In the genomic region with DNA sequence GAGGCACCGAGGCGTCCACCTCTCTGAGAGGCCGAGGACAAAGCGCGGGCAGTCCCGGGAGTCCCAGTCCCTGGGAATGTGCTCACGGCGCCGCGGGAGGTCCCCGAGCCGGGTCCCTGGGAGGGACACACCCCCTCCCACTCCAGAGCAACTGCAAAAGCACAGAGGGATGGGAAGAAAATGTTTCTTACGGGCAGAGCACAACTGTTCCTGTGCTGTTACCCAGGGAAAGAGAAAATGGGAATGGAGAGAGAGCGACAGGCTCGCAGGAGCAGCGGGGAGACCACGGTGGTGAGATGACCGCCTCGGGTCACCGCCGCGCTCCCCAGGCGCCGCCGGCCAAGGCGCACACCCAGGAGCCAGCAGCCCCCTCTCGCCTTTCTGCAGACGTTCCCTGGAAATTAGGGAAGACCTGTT, we compare ENCODE assay signal across 8 cellular contexts. TPM values are rescaled to one million over a fixed set of nuclear protein-coding genes. Genes with fewer than 3 reads are reported as not detected.
DNase-seq lines count a peak whose midpoint lies in the region; FAIRE-seq and TF ChIP-seq lines count a peak whose summit lies in the region.

No MANE protein-coding gene starts in this region.

- H3K9me2 ChIP-seq in Loucy (replicated peaks; ENCODE audit: low read depth, low read length): no peaks in the 10 kb centered on the region

- no peak overlapping the region for H3K23ac ChIP-seq in mesenchymal stem cell (ENCODE audit: low read length in 2 of 2)

- H3K9me3 ChIP-seq in Loucy (ENCODE audit: insufficient read depth, low read depth, low read length) (no peaks in the 10 kb centered on the region), mesenchymal stem cell (ENCODE audit: control insufficient read depth, low read length) (no peaks in the 10 kb centered on the region)

- no peak overlapping the region for H3K27ac ChIP-seq in mesenchymal stem cell (ENCODE audit: low read length, poor library complexity, severe bottlenecking)

- H2AK5ac ChIP-seq in mesenchymal stem cell (ENCODE audit: low read length, severe bottlenecking): no peak overlapping the region

- no peak overlapping the region for H3K4ac ChIP-seq in mesenchymal stem cell (ENCODE audit: low read depth in 1 of 2, low read length in 2 of 2)

- H4K91ac ChIP-seq in mesenchymal stem cell (ENCODE audit: low read length): no peak overlapping the region

- no peaks in the 10 kb centered on the region for H3F3A ChIP-seq in Loucy (ENCODE audit: low read depth)

- H3K9ac ChIP-seq in Loucy (ENCODE audit: low read depth, low read length, poor library complexity, severe bottlenecking): peak overlapping the region; percentile 72
- H3K9ac ChIP-seq in mesenchymal stem cell (ENCODE audit: low read length): no peak overlapping the region

- H2AFZ ChIP-seq in Loucy (ENCODE audit: low read length): peak overlapping the region; percentile 88
- H2AFZ ChIP-seq in mesenchymal stem cell (ENCODE audit: low read depth, low read length): peak overlapping the region; percentile 54

- H2BK15ac ChIP-seq in mesenchymal stem cell (ENCODE audit: low read depth, poor library complexity, severe bottlenecking): no peak overlapping the region

- peaks cover 18% of the 10 kb centered on the region for H4K20me1 ChIP-seq in Loucy (ENCODE audit: insufficient read depth, low read length, poor library complexity, severe bottlenecking)

- H3K4me3 ChIP-seq in Loucy (ENCODE audit: low read length, poor library complexity, severe bottlenecking): peak overlapping the region; percentile 93
- H3K4me3 ChIP-seq in cardiac fibroblast (replicated peaks in 1 of 2; ENCODE audit: low read depth in 2 of 2, low read length in 2 of 2): peak overlapping the region; percentile 56 to 66
- peak overlapping the region; percentile 63 to 80 for H3K4me3 ChIP-seq in mesenchymal stem cell (ENCODE audit: insufficient read depth in 1 of 2, low read depth in 1 of 2, low read length in 2 of 2)

- TF ChIP-seq POLR2A in GM12891 (IDR thresholded peaks at IDR 0.05; ENCODE audit: low read depth, low read length): no peak

- H2BK12ac ChIP-seq in mesenchymal stem cell (ENCODE audit: low read length in 2 of 2): no peak overlapping the region

- no peak overlapping the region for H3K14ac ChIP-seq in mesenchymal stem cell (ENCODE audit: low read length in 2 of 2)

- no peak for TF ChIP-seq CTCF in Loucy (conservative IDR thresholded peaks at IDR 0.05; ENCODE audit: low read length)
- no peak for TF ChIP-seq CTCF in cardiac fibroblast (IDR thresholded peaks at IDR 0.05; ENCODE audit: low read depth, low read length)

- H2BK5ac ChIP-seq in mesenchymal stem cell (ENCODE audit: low read depth, low read length, poor library complexity, severe bottlenecking): no peak overlapping the region

- no peak overlapping the region for H3K18ac ChIP-seq in mesenchymal stem cell (ENCODE audit: low read depth in 1 of 2, low read length in 2 of 2)

- H3K36me3 ChIP-seq in Loucy (ENCODE audit: insufficient read depth, low read length) (no peaks in the 10 kb centered on the region), mesenchymal stem cell (ENCODE audit: control insufficient read depth in 1 of 2, insufficient read depth in 2 of 2, low read depth in 1 of 2, low read length in 2 of 2) (no peaks in the 10 kb centered on the region)

- H3K4me2 ChIP-seq in Loucy (ENCODE audit: low read depth, low read length, poor library complexity, severe bottlenecking): peak overlapping the region; percentile 80
- H3K4me2 ChIP-seq in mesenchymal stem cell (ENCODE audit: low read length, poor library complexity, severe bottlenecking): peak overlapping the region; percentile 100

- H4K8ac ChIP-seq in mesenchymal stem cell (ENCODE audit: low read length): no peak overlapping the region

- FAIRE-seq in urothelium cell line (lab: Jason Lieb, UNC) (peak; percentile 66), GM12891 (lab: Jason Lieb, UNC) (no peak)

- H3K4me1 ChIP-seq in Loucy (ENCODE audit: insufficient read depth, low read length, poor library complexity, severe bottlenecking) (peaks cover 19% of the 10 kb centered on the region), mesenchymal stem cell (ENCODE audit: control insufficient read depth, insufficient read depth, low read depth, low read length) (peaks cover 22% of the 10 kb centered on the region)

- peaks cover 14% of the 10 kb centered on the region for H3K79me1 ChIP-seq in mesenchymal stem cell (replicated peaks; ENCODE audit: low read length, poor library complexity, severe bottlenecking)

- no peak overlapping the region for H2BK120ac ChIP-seq in mesenchymal stem cell (ENCODE audit: low read depth, low read length)

- DNase-seq in NCI-H524 (lab: John Stamatoyannopoulos, UW) (peak; percentile 14 to 62), NCI-H524 treated with DMSO at 0.1 percent for 48 hours (lab: John Stamatoyannopoulos, UW) (no peak), cardiac fibroblast (ENCODE audit: low read depth in 2 of 2) (no peak), mesenchymal stem cell (no peak), urothelium cell line (ENCODE audit: low spot score) (no peak), NCI-H2081 treated with DMSO at 0.1 percent for 48 hours (lab: John Stamatoyannopoulos, UW) (no peak), GM12891 (ENCODE audit: insufficient read length, low spot score) (no peak)

- peaks cover 34% of the 10 kb centered on the region for H3K79me2 ChIP-seq in Loucy (ENCODE audit: insufficient read depth, low read length)

- under 1% methylated on average over 28 of the region's 28 CpGs for WGBS in mesenchymal stem cell

- H3K27me3 ChIP-seq in Loucy (ENCODE audit: insufficient read depth, low read length, poor library complexity, severe bottlenecking): peaks cover 32% of the 10 kb centered on the region
- H3K27me3 ChIP-seq in mesenchymal stem cell (ENCODE audit: control insufficient read depth in 1 of 2, insufficient read depth in 1 of 2, low read length in 2 of 2): peaks cover 32 to 80% of the 10 kb centered on the region in 2 experiments

TF ChIP-seq in GM12891, 5 proteins besides CTCF, POLR2A, EP300 and RAD21:
- no peak for TF ChIP-seq POU2F2 (IDR thresholded peaks at IDR 0.05; ENCODE audit: low read depth, low read length)
- no peak for TF ChIP-seq SPI1 (IDR thresholded peaks at IDR 0.05; ENCODE audit: low read depth, low read length)
- TF ChIP-seq TAF1 (IDR thresholded peaks at IDR 0.05; ENCODE audit: low read depth, low read length): no peak
TF ChIP-seq in GM12891: peak in this region for 0.

RNA-seq across cellular contexts. Expression of gene BCL11A, which starts 1.2 kb away (rescaled TPM):
- 1.1 TPM for polyA plus RNA-seq in mesenchymal stem cell (2013, experiment 1 of 2)
- polyA plus RNA-seq in mesenchymal stem cell (2013, experiment 2 of 2): 1.1 TPM
- 10.6 TPM for polyA plus RNA-seq in GM12891 (2012; ENCODE audit: low read depth, missing spikeins)

Comparison
In these comparisons a context has a peak if more than half of its experiments do, and no peak if none do; other contexts are left out.
1. DNase-seq: peak in NCI-H524 (2 of 2); none in NCI-H524 treated with DMSO at 0.1 percent for 48 hours (single experiment), cardiac fibroblast (0 of 2), mesenchymal stem cell (single experiment), urothelium cell line (single experiment), NCI-H2081 treated with DMSO at 0.1 percent for 48 hours (single experiment) and GM12891 (single experiment).
2. Peak in every context shown above with its lines, with median percentiles within 50 percentile points of each other: H3K4me3 ChIP-seq.